ENCODE assay signal across 1 cellular context in genomic region chr12:96489392-96490056, GRCh38.
TF ChIP-seq lines count a peak whose summit lies in the region.

Gene CFAP54 (plus strand): TSS chr12:96489577. CDS start chr12:96489610, 33 bp downstream.

TF ChIP-seq in K562, 482 proteins besides CTCF, POLR2A, EP300 and RAD21 (continued from another document):
- TF ChIP-seq CREB3 (tag; conservative IDR thresholded peaks at IDR 0.05; ENCODE audit: low read depth) (no peak), SMARCB1 (IDR thresholded peaks at IDR 0.05; ENCODE audit: insufficient read length, low read depth) (no peak), HCFC1 (IDR thresholded peaks at IDR 0.05; ENCODE audit: low read depth, low read length) (peak; percentile 60), RFX1 (IDR thresholded peaks at IDR 0.05) (peak; percentile 99), FOXJ3 (CRISPR knock-in tag; IDR thresholded peaks at IDR 0.05) (peak; percentile 95), E2F5 (CRISPR knock-in tag; IDR thresholded peaks at IDR 0.05) (no peak), ATF1 (CRISPR knock-in tag; IDR thresholded peaks at IDR 0.05) (no peak), ATF1 (tag; IDR thresholded peaks at IDR 0.05) (peak; percentile 61), MBD2 (IDR thresholded peaks at IDR 0.05; ENCODE audit: borderline replicate concordance, low read depth) (0 out of 2 replicates have a peak, but pooled peaks have one; percentile 54), ZNF561 (CRISPR knock-in tag; conservative IDR thresholded peaks at IDR 0.05) (no peak), FOXK2 (conservative IDR thresholded peaks at IDR 0.05 in 1 of 2, IDR thresholded peaks at IDR 0.05 in 1 of 2; ENCODE audit: low read depth in 2 of 2) (peak; percentile 22 to 64; a peak in 1 of 4 replicates), POLR2G (IDR thresholded peaks at IDR 0.05; ENCODE audit: low read depth, low read length) (peak; percentile 59), CEBPG (CRISPR knock-in tag; IDR thresholded peaks at IDR 0.05) (no peak), CEBPG (tag; conservative IDR thresholded peaks at IDR 0.05 in 1 of 2, IDR thresholded peaks at IDR 0.05 in 1 of 2) (no peak), CTCFL (IDR thresholded peaks at IDR 0.05; ENCODE audit: borderline replicate concordance, insufficient read depth, low read depth, low read length, poor library complexity, severe bottlenecking) (peak; percentile 63)
